In the genomic region with DNA sequence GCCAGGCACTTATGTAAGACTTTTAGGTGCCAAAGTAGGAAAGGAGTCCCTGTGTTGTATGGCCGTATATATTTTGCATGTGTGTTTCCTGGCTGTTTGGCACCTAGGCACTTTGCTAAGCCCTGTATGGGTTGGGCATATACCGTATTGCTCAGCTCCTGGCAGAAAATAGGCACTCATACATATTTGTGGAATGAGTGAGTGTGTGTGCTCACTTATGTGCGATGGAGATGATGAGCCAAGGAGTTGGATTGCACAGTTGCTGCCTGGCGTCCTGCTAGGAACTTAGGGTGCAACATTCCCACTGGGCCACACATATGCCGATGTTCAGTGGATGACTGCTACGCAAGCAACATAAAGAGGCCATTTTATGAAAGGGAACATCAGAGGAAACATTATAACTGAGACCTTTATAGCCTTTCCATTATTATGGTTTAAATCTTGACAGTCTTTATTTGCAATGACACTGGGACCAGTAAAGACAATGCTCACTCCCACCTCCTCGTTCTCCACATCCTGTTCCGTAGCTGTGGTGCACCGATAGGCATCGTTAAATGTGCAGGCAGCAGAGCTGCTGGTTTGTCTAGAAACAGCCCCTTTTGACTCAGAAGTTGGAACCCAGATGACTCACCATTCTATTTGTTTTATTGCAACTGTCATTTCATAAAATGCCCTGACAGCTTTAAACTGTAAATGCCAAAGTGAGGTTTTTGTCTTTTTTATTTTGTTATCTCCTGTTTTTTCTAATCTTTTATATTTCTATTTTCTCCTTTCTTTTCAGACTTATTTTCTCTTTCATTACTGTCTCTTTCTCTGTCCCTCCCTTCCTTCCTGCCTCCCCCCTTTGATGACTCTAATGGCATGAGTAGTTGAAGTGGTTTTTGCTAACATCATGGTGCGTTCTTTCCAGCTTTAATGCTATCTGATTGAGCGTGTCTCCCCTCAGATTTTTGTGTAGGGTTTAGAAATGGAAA, we compare ENCODE assay signal across 8 cellular contexts. TPM values are rescaled to one million over a fixed set of nuclear protein-coding genes. Genes with fewer than 3 reads are reported as not detected.
DNase-seq lines count a peak whose midpoint lies in the region; ATAC-seq lines count a peak whose summit lies in the region.

No MANE protein-coding gene starts in this region.

- peak; percentile 86 for ATAC-seq in GM18511 (IDR thresholded peaks at IDR 0.05; ENCODE audit: unreplicated experiment)
- peak; percentile 90 for ATAC-seq in HG02852 (IDR thresholded peaks at IDR 0.05; ENCODE audit: unreplicated experiment)

- peak; percentile 91 for DNase-seq in OCI-M1 (lab: John Stamatoyannopoulos, UW)
- peak; percentile 69 for DNase-seq in activated T-cell treated with anti-CD3 and anti-CD28 coated beads, Interleukin-2, amount 50 U/mL, for 1 hour
- peak; percentile 52 for DNase-seq in foreskin melanocyte
- DNase-seq in stimulated activated CD4-positive, alpha-beta T cell treated with anti-CD3 and anti-CD28 coated beads, Interleukin-4, amount 100 ng/mL, for 24 hours = peak; percentile 87
- DNase-seq in globus pallidus (ENCODE audit: low spot score) = no peak
- DNase-seq in SK-N-DZ (ENCODE audit: low spot score) = no peak

RNA-seq across cellular contexts. Expression of a gene that starts 36.1 kb away (rescaled TPM):
- 11.6 and 18.3 TPM in 2 replicates for polyA plus RNA-seq in SK-N-DZ (2014; cell fraction: cytosol; rRNA removed)
- polyA plus RNA-seq in SK-N-DZ (2014; cell fraction: nucleus; rRNA removed) = 11.4 and 18.3 TPM in 2 replicates

RNA-seq across cellular contexts. Expression of a gene that starts 38.5 kb away (rescaled TPM):
- 40.7 and 45.4 TPM in 2 replicates for polyA plus RNA-seq in SK-N-DZ (2014; cell fraction: cytosol; rRNA removed)
- 12.8 and 15.7 TPM in 2 replicates for polyA plus RNA-seq in SK-N-DZ (2014; cell fraction: nucleus; rRNA removed)

Comparison
In these comparisons a context has a peak if more than half of its experiments do, and no peak if none do; other contexts are left out.
1. DNase-seq: peak in OCI-M1 (single experiment), activated T-cell treated with anti-CD3 and anti-CD28 coated beads, Interleukin-2, amount 50 U/mL, for 1 hour (single experiment), foreskin melanocyte (single experiment) and stimulated activated CD4-positive, alpha-beta T cell treated with anti-CD3 and anti-CD28 coated beads, Interleukin-4, amount 100 ng/mL, for 24 hours (single experiment); none in globus pallidus (single experiment) and SK-N-DZ (single experiment).